ENCODE assay signal across 17 cellular contexts in the genomic region with DNA sequence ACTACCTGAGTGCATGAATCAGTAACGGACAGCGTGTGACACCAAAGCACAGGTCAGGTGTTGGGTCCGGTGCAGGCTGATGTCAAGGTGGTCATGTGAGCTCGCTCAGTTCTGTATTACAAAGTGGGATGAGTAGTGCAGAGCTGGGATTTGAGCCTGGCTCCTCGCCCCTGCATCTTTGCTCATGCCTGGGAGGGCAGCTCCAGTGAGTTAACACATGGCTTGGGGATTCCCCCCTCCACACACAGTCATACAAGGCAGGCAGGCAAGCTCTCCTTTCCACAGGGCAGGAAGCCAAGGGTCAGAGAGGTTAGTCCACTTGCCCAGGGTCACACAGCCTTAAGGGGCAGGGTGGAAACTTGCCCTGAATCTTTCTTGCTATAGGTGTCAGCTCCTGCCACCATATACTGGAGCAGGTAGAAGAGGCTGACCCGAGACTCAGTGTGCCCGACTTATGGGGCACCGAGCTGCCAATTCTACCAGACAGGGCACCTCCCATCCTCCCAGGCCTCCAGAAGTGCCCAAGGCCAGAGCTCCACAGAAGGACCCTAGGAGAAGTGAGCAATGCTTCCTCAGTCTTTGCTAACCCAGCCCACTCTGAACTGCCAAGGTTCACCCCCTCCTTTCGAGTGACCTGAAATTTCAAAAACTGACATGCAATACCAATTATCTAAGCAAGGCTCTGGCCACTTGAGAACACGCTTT. TPM values are rescaled to one million over a fixed set of nuclear protein-coding genes. Genes with fewer than 3 reads are reported as not detected.
A peak's percentile ranks its signal among the peaks of the same experiment; 100 is the strongest.
DNase-seq lines count a peak whose midpoint lies in the region; ATAC-seq and TF ChIP-seq lines count a peak whose summit lies in the region.
"Had no signal": no experiment of that assay in that cellular context is flagged by ENCODE, and none has a peak within 500 bp of the region (broad histone marks: within the 10 kb centered on the region; RNA-seq: fewer than 3 reads in every experiment).

No MANE protein-coding gene starts in this region.

- 0 out of 2 replicates have a peak, but pooled peaks have one; percentile 9 for ATAC-seq in Panc1
- no peak for ATAC-seq in GM18498 (IDR thresholded peaks at IDR 0.05; ENCODE audit: unreplicated experiment)
- ATAC-seq: left ventricle myocardium superior had no signal

- H3K9me3 ChIP-seq in Panc1 (ENCODE audit: control insufficient read depth, insufficient read depth, low read depth, low read length), result no peaks in the 10 kb centered on the region
- H3K9me3 ChIP-seq: BLaER1 treated with 17β-estradiol and CSF1 and Interleukin-3, amounts not matched to agents 10 nM and 100 nM had no signal

- no peaks in the 10 kb centered on the region for H3K36me3 ChIP-seq in Panc1 (ENCODE audit: control insufficient read depth, insufficient read depth, low read length)

- intact Hi-C loops in Panc1 (cut with micrococcal nuclease; ENCODE audit: unreplicated experiment), result no loop called here
- intact Hi-C loops in posterior vena cava (cut with DNase I), result no loop called here

- H3K27me3 ChIP-seq in Panc1 (ENCODE audit: control insufficient read depth, insufficient read depth, low read length), result no peaks in the 10 kb centered on the region
- H3K27me3 ChIP-seq: BLaER1 treated with 17β-estradiol and CSF1 and Interleukin-3, amounts not matched to agents 10 nM and 100 nM had no signal

- no peak overlapping the region for H3K4me3 ChIP-seq in Panc1 (ENCODE audit: low read depth in 2 of 2, low read length in 2 of 2)
- H3K4me3 ChIP-seq in epithelial cell of esophagus (ENCODE audit: low read length), result no peak overlapping the region
- H3K4me3 ChIP-seq: BLaER1 treated with 17β-estradiol and CSF1 and Interleukin-3, amounts not matched to agents 10 nM and 100 nM; smooth muscle cell had no signal

- BruUV-seq in Panc1 (replicated peaks; lab: Mats Ljungman, UMichigan), result no TSS peak

- CTCF ChIA-PET in Panc1 (lab: Charles Lee), result interaction anchor here (0.6 kb wide), 1 partner anchor 650 kb away, joined by 4 read pairs; no protein-coding TSS in a partner anchor

- POLR2A ChIA-PET in Panc1 (lab: Charles Lee), result interaction anchor here (0.6 kb wide), 1 partner anchor 168 kb away, joined by 3 read pairs; no protein-coding TSS in a partner anchor

- in situ Hi-C loops in Panc1 (cut with HindIII; ENCODE audit: low pct_unique_long_range_greater_than_20kb, low sequenced_read_pairs), result no loop called here

- peaks cover 19% of the 10 kb centered on the region for H3K4me1 ChIP-seq in Panc1 (ENCODE audit: control insufficient read depth, insufficient read depth, low read length)
- H3K4me1 ChIP-seq: parathyroid adenoma had no signal

- DNase-seq in GM20000 (ENCODE audit: low spot score), result peak; percentile 38
- no peak for DNase-seq in Panc1 (ENCODE audit: low read depth, low spot score)
- DNase-seq in epithelial cell of esophagus (ENCODE audit: low read depth), result peak; percentile 51
- DNase-seq in posterior vena cava (ENCODE audit: low spot score), result peak; percentile 73
- no peak for DNase-seq in stimulated activated CD4-positive, alpha-beta T cell treated with anti-CD3 and anti-CD28 coated beads, Interleukin-4, amount 100 ng/mL, for 1 hour
- DNase-seq in Kasumi-1 (lab: John Stamatoyannopoulos, UW), result no peak
- DNase-seq in activated CD4-positive, alpha-beta T cell treated with anti-CD3 and anti-CD28 coated beads for 48 hours, result no peak
- DNase-seq: KBM-7; left ventricle myocardium superior; NCI-H1092 treated with DMSO at 0.1 percent for 48 hours; NCI-H2107; NCI-H748 treated with DMSO at 0.1 percent for 48 hours; stimulated activated naive CD4-positive, alpha-beta T cell had no signal

- TF ChIP-seq CTCF in GM20000 (IDR thresholded peaks at IDR 0.05; ENCODE audit: extremely low read depth, missing control alignments) (no peak), Panc1 (IDR thresholded peaks at IDR 0.05) (no peak), epithelial cell of esophagus (IDR thresholded peaks at IDR 0.05; ENCODE audit: insufficient read depth, low read depth, low read length, missing control alignments) (no peak)

- H3K27ac ChIP-seq in Panc1 (ENCODE audit: low read length), result no peak overlapping the region
- H3K27ac ChIP-seq: BLaER1 treated with 17β-estradiol and CSF1 and Interleukin-3, amounts not matched to agents 10 nM and 100 nM; parathyroid adenoma had no signal

RNA-seq across cellular contexts. Expression of a gene that starts 35.4 kb away (rescaled TPM):
- 132 TPM for total RNA-seq in Panc1 (2021; ENCODE audit: unreplicated experiment)
- 200 TPM for polyA plus RNA-seq in Panc1 (2012; ENCODE audit: insufficient read length)
- total RNA-seq in posterior vena cava, result 10 to 100 TPM; 19.0 to 24.7 TPM

RNA-seq across cellular contexts. Expression of a gene that starts 55.4 kb away (rescaled TPM):
- 81.5 TPM for total RNA-seq in Panc1 (2021; ENCODE audit: unreplicated experiment)
- polyA plus RNA-seq in Panc1 (2012; ENCODE audit: insufficient read length), result 95.0 TPM
- total RNA-seq in posterior vena cava, result 10 to 100 TPM; 17.8 to 23.8 TPM

Comparison
In these comparisons a context has a peak if more than half of its experiments do, and no peak if none do; other contexts are left out.
1. DNase-seq: peak in GM20000 (single experiment), epithelial cell of esophagus (single experiment) and posterior vena cava (single experiment); none in Panc1 (single experiment), stimulated activated CD4-positive, alpha-beta T cell treated with anti-CD3 and anti-CD28 coated beads, Interleukin-4, amount 100 ng/mL, for 1 hour (single experiment), Kasumi-1 (0 of 2) and activated CD4-positive, alpha-beta T cell treated with anti-CD3 and anti-CD28 coated beads for 48 hours (single experiment).